Comparison of ENCODE assay signal across 8 cellular contexts in genomic region chr17:44558349-44559287, GRCh38. TPM values are rescaled to one million over a fixed set of nuclear protein-coding genes. Genes with fewer than 3 reads are reported as not detected.
DNase-seq lines count a peak whose midpoint lies in the region; ATAC-seq and TF ChIP-seq lines count a peak whose summit lies in the region.

No MANE protein-coding gene starts in this region.

- CTCF ChIA-PET in CD8-positive, alpha-beta T cell (lab: Charles Lee): no interaction called here

- no peak overlapping the region for H3K9ac ChIP-seq in rectal smooth muscle tissue (ENCODE audit: low read length)

- ATAC-seq in CD8-positive, alpha-beta T cell: no peak
- ATAC-seq in GM19463 (IDR thresholded peaks at IDR 0.05; ENCODE audit: unreplicated experiment) (no peak), HG02973 (IDR thresholded peaks at IDR 0.05; ENCODE audit: unreplicated experiment) (no peak), HG02623 (IDR thresholded peaks at IDR 0.05; ENCODE audit: unreplicated experiment) (no peak)

- H3K27me3 ChIP-seq in CD8-positive, alpha-beta T cell (ENCODE audit: insufficient read depth, low read length): peaks cover 6% of the 10 kb centered on the region
- no peaks in the 10 kb centered on the region for H3K27me3 ChIP-seq in SJSA1 (replicated peaks)
- H3K27me3 ChIP-seq in rectal smooth muscle tissue (ENCODE audit: control insufficient read depth, insufficient read depth, low read length): peaks cover 11% of the 10 kb centered on the region

- no peak for TF ChIP-seq CTCF in CD8-positive, alpha-beta T cell (IDR thresholded peaks at IDR 0.05)
- no peak for TF ChIP-seq CTCF in fibroblast of mammary gland (conservative IDR thresholded peaks at IDR 0.05; ENCODE audit: control insufficient read depth, insufficient read depth, low read depth, low read length)

- POLR2A ChIA-PET in CD8-positive, alpha-beta T cell (lab: Charles Lee): no interaction called here

- no peak overlapping the region for H3K4me3 ChIP-seq in CD8-positive, alpha-beta T cell (ENCODE audit: low read depth, low read length)
- H3K4me3 ChIP-seq in SJSA1: peak overlapping the region; percentile 49
- H3K4me3 ChIP-seq in fibroblast of mammary gland (ENCODE audit: control insufficient read depth, low read depth, low read length): peak overlapping the region; percentile 4
- peak overlapping the region; percentile 79 for H3K4me3 ChIP-seq in rectal smooth muscle tissue (ENCODE audit: low read length)

- H3K27ac ChIP-seq in CD8-positive, alpha-beta T cell (ENCODE audit: low read depth, low read length): no peak overlapping the region
- H3K27ac ChIP-seq in SJSA1 (no peak overlapping the region), rectal smooth muscle tissue (ENCODE audit: low read depth, low read length) (no peak overlapping the region)

- no peak overlapping the region for H3K27ac Mint-ChIP-seq in CD8-positive, alpha-beta T cell

- peak overlapping the region; percentile 90 for H3K4me3 Mint-ChIP-seq in CD8-positive, alpha-beta T cell

- no peak for DNase-seq in CD8-positive, alpha-beta T cell
- no peak for DNase-seq in SJSA1 (ENCODE audit: low read depth in 1 of 2, low spot score in 2 of 2)
- DNase-seq in fibroblast of mammary gland (ENCODE audit: low read depth): no peak
- DNase-seq in NCI-H2227 treated with DMSO at 0.1 percent for 48 hours (lab: John Stamatoyannopoulos, UW): no peak

- peaks cover 25% of the 10 kb centered on the region for H3K4me1 Mint-ChIP-seq in CD8-positive, alpha-beta T cell (ENCODE audit: low read depth)

- H3K9me3 ChIP-seq in CD8-positive, alpha-beta T cell (ENCODE audit: low read length): no peaks in the 10 kb centered on the region
- H3K9me3 ChIP-seq in SJSA1 (replicated peaks): no peaks in the 10 kb centered on the region

- peaks cover 56% of the 10 kb centered on the region for H3K27me3 Mint-ChIP-seq in CD8-positive, alpha-beta T cell (ENCODE audit: low read depth)

- intact Hi-C loops in CD8-positive, alpha-beta T cell (cut with DNase I, micrococcal nuclease): no loop called here

- no peaks in the 10 kb centered on the region for H3K36me3 Mint-ChIP-seq in CD8-positive, alpha-beta T cell

- H3K36me3 ChIP-seq in CD8-positive, alpha-beta T cell (ENCODE audit: insufficient read depth, low read length): no peaks in the 10 kb centered on the region
- H3K36me3 ChIP-seq in SJSA1: peaks cover 24% of the 10 kb centered on the region
- H3K36me3 ChIP-seq in rectal smooth muscle tissue (ENCODE audit: control insufficient read depth, insufficient read depth, low read length): no peaks in the 10 kb centered on the region

- H3K9me3 Mint-ChIP-seq in CD8-positive, alpha-beta T cell: no peaks in the 10 kb centered on the region

- peaks cover 11% of the 10 kb centered on the region for H3K4me1 ChIP-seq in CD8-positive, alpha-beta T cell (ENCODE audit: insufficient read depth, low read length)
- H3K4me1 ChIP-seq in SJSA1 (replicated peaks) (peaks cover 50% of the 10 kb centered on the region), rectal smooth muscle tissue (ENCODE audit: control insufficient read depth, insufficient read depth, low read length) (peaks cover 3% of the 10 kb centered on the region)

RNA-seq across cellular contexts. Expression of gene FZD2, which starts 1.3 kb away (rescaled TPM):
- not detected for total RNA-seq in CD8-positive, alpha-beta T cell
- total RNA-seq in SJSA1 (2014; rRNA removed; shearing (Covaris generic)): 17.5 and 21.9 TPM in 2 replicates

RNA-seq across cellular contexts. Expression of gene GPATCH8, which starts 55.4 kb away (rescaled TPM):
- 10 to 100 TPM; 73.8 to 75.2 TPM for total RNA-seq in CD8-positive, alpha-beta T cell
- total RNA-seq in SJSA1 (2014; rRNA removed; shearing (Covaris generic)): 5.6 and 22.7 TPM in 2 replicates

Comparison
In these comparisons a context has a peak if more than half of its experiments do, and no peak if none do; other contexts are left out.
1. RNA of gene FZD2, which starts 1.3 kb away (total RNA-seq): 17.5 to 21.9 TPM in SJSA1; not detected in CD8-positive, alpha-beta T cell; every median in the first group is over 10 times any median in the second.